In genomic region chr5:160398806-160399205, GRCh38 we compare ENCODE assay signal across 8 cellular contexts. TPM values are rescaled to one million over a fixed set of nuclear protein-coding genes. Genes with fewer than 3 reads are reported as not detected.
DNase-seq lines count a peak whose midpoint lies in the region; TF ChIP-seq lines count a peak whose summit lies in the region.

No MANE protein-coding gene starts in this region.

- intact Hi-C loops in prostate gland (cut with DNase I) = no loop called here

- DNase-seq in DMS 273 (lab: John Stamatoyannopoulos, UW; ENCODE audit: unreplicated experiment) (peak; percentile 18), DMS 273 treated with DMSO at 0.1 percent for 48 hours (lab: John Stamatoyannopoulos, UW) (no peak), fibroblast of pulmonary artery (ENCODE audit: low read depth) (peak; percentile 22), smooth muscle cell (lab: John Stamatoyannopoulos, UW; ENCODE audit: unreplicated experiment) (no peak), 8988T (no peak), DMS79 (lab: John Stamatoyannopoulos, UW) (no peak), prostate gland (ENCODE audit: low spot score) (no peak)

- H3K4me1 ChIP-seq in smooth muscle cell (ENCODE audit: low read depth) (peaks cover 16% of the 10 kb centered on the region), prostate gland (replicated peaks) (no peaks in the 10 kb centered on the region)

- H3K27me3 ChIP-seq in SU-DHL-6 (ENCODE audit: low read length) = no peaks in the 10 kb centered on the region
- H3K27me3 ChIP-seq in smooth muscle cell (ENCODE audit: low read depth) = no peaks in the 10 kb centered on the region
- H3K27me3 ChIP-seq in prostate gland (replicated peaks; ENCODE audit: insufficient read depth) = no peaks in the 10 kb centered on the region

- H2AFZ ChIP-seq in SU-DHL-6 (ENCODE audit: low read depth, low read length, severe bottlenecking) = no peak overlapping the region
- no peak overlapping the region for H2AFZ ChIP-seq in smooth muscle cell (ENCODE audit: low read depth)

- no peak for TF ChIP-seq POLR2A in prostate gland (IDR thresholded peaks at IDR 0.05)

- 40% methylated on average over 4 of the region's 4 CpGs for WGBS in smooth muscle cell (ENCODE audit: low lambda C conversion rate)
- WGBS in prostate gland = 31% methylated on average over 4 of the region's 4 CpGs

- H3K36me3 ChIP-seq in SU-DHL-6 (ENCODE audit: low read length) (peaks cover 12% of the 10 kb centered on the region; the same call in 1 of the 2 replicates), smooth muscle cell (ENCODE audit: low read depth) (peaks cover 2% of the 10 kb centered on the region), prostate gland (peaks cover 2 to 4% of the 10 kb centered on the region in 2 donors)

- H3K9me3 ChIP-seq in SU-DHL-6 (ENCODE audit: insufficient read depth, low read length) (no peaks in the 10 kb centered on the region), smooth muscle cell (replicated peaks; ENCODE audit: low read depth) (no peaks in the 10 kb centered on the region), prostate gland (no peaks in the 10 kb centered on the region)

- H4K20me1 ChIP-seq in SU-DHL-6 (ENCODE audit: low read depth, low read length) = no peaks in the 10 kb centered on the region
- H4K20me1 ChIP-seq in smooth muscle cell (ENCODE audit: low read depth) = peaks cover 5% of the 10 kb centered on the region

- H3K27ac ChIP-seq in SU-DHL-6 (ENCODE audit: low read depth, low read length) (no peak overlapping the region), smooth muscle cell (ENCODE audit: low read depth) (no peak overlapping the region), prostate gland (no peak overlapping the region)

- peak overlapping the region; percentile 87 for H3K4me2 ChIP-seq in SU-DHL-6 (ENCODE audit: low read depth, low read length, poor library complexity, severe bottlenecking)
- H3K4me2 ChIP-seq in smooth muscle cell = peak overlapping the region; percentile 93

- TF ChIP-seq CTCF in SU-DHL-6 (IDR thresholded peaks at IDR 0.05; ENCODE audit: insufficient read depth, low read length, poor library complexity, severe bottlenecking) (no peak), fibroblast of pulmonary artery (IDR thresholded peaks at IDR 0.05; ENCODE audit: low read length, missing control alignments) (no peak), smooth muscle cell (IDR thresholded peaks at IDR 0.05; ENCODE audit: borderline replicate concordance, insufficient read depth, poor library complexity, severe bottlenecking) (no peak), prostate gland (IDR thresholded peaks at IDR 0.05) (no peak)

- H3K79me2 ChIP-seq in SU-DHL-6 (ENCODE audit: insufficient read depth, low read length) = no peaks in the 10 kb centered on the region
- peaks cover 18% of the 10 kb centered on the region for H3K79me2 ChIP-seq in smooth muscle cell (ENCODE audit: low read depth)

- H3K4me3 ChIP-seq in SU-DHL-6 (ENCODE audit: insufficient read depth, low read length, poor library complexity, severe bottlenecking) (peak overlapping the region; percentile 94), fibroblast of pulmonary artery (replicated peaks; ENCODE audit: low read depth, low read length) (peak overlapping the region; percentile 74), smooth muscle cell (peak overlapping the region; percentile 73), prostate gland (peak overlapping the region in 1 of 2 donors; percentile 54)

- H3F3A ChIP-seq in SU-DHL-6 (ENCODE audit: insufficient read depth) = peaks cover 27% of the 10 kb centered on the region; the same call in 1 of the 2 replicates
- H3F3A ChIP-seq in smooth muscle cell (ENCODE audit: low read depth) = peaks cover 14% of the 10 kb centered on the region

- no peaks in the 10 kb centered on the region for H3K9me2 ChIP-seq in SU-DHL-6 (replicated peaks; ENCODE audit: insufficient read depth, low read length)

- H3K9ac ChIP-seq in SU-DHL-6 (ENCODE audit: low read length) = peak overlapping the region; percentile 87
- peak overlapping the region; percentile 91 for H3K9ac ChIP-seq in smooth muscle cell (ENCODE audit: low read depth)

RNA-seq across cellular contexts. Expression of gene FAM200C, which starts 1.0 kb away (rescaled TPM):
- total RNA-seq in smooth muscle cell (1.8 and 2.4 TPM in 2 replicates), prostate gland (1 to 10 TPM; 6.3 to 8.6 TPM)
- 1.5 and 1.6 TPM in 2 replicates for polyA plus RNA-seq in smooth muscle cell

RNA-seq across cellular contexts. Expression of gene SLU7, which starts 20.1 kb away (rescaled TPM):
- 48.1 and 67.0 TPM in 2 replicates for total RNA-seq in smooth muscle cell
- 46.3 and 50.3 TPM in 2 replicates for polyA plus RNA-seq in smooth muscle cell
- total RNA-seq in prostate gland = 10 to 100 TPM; 67.4 to 88.0 TPM

RNA-seq across cellular contexts. Expression of gene PTTG1, which starts 22.8 kb away (rescaled TPM):
- total RNA-seq in smooth muscle cell (61.5 and 98.7 TPM in 2 replicates), prostate gland (10 to 100 TPM in 1 of 2 donors, 1 to 10 TPM in 1; 4.3 to 44.9 TPM)
- polyA plus RNA-seq in smooth muscle cell = 81.9 and 92.3 TPM in 2 replicates

RNA-seq across cellular contexts. Expression of gene C1QTNF2, which starts 28.4 kb away (rescaled TPM):
- total RNA-seq in smooth muscle cell (0.63 and 0.85 TPM in 2 replicates), prostate gland (1 to 10 TPM in 1 of 2 donors, not detected in 1; 8.4 TPM)
- polyA plus RNA-seq in smooth muscle cell = 1.6 and 2.6 TPM in 2 replicates

Comparison
In these comparisons a context has a peak if more than half of its experiments do, and no peak if none do; other contexts are left out.
1. DNase-seq: peak in DMS 273 (single experiment) and fibroblast of pulmonary artery (single experiment); none in DMS 273 treated with DMSO at 0.1 percent for 48 hours (single experiment), smooth muscle cell (single experiment), 8988T (single experiment), DMS79 (single experiment) and prostate gland (single experiment).